Comparison of ENCODE assay signal across 18 cellular contexts in genomic region chr1:53771648-53772047, GRCh38. TPM values are rescaled to one million over a fixed set of nuclear protein-coding genes. Genes with fewer than 3 reads are reported as not detected.
DNase-seq lines count a peak whose midpoint lies in the region; ATAC-seq and TF ChIP-seq lines count a peak whose summit lies in the region.
"Had no signal": no experiment of that assay in that cellular context is flagged by ENCODE, and none has a peak within 500 bp of the region (broad histone marks: within the 10 kb centered on the region; RNA-seq: fewer than 3 reads in every experiment).

No MANE protein-coding gene starts in this region.

- H3K36me3 ChIP-seq in GM23248 (ENCODE audit: low read depth): no peaks in the 10 kb centered on the region

- H3K4me3 ChIP-seq in GM23248 (no peak overlapping the region), fibroblast of pulmonary artery (replicated peaks; ENCODE audit: low read depth, low read length) (no peak overlapping the region), dorsolateral prefrontal cortex (no peak overlapping the region)
- H3K4me3 ChIP-seq: lower lobe of right lung, MG63, stomach had no signal

- H3K27me3 Mint-ChIP-seq in stimulated activated naive B cell treated with anti-CD40 and anti-IgM and Interleukin-4, amounts not matched to agents 10 μg/mL and 1 μg/mL and 100 μg/mL, for 72 hours: no peaks in the 10 kb centered on the region
- H3K27me3 Mint-ChIP-seq: activated naive CD8-positive, alpha-beta T cell had no signal

- H3K27ac Mint-ChIP-seq in stimulated activated naive B cell treated with anti-CD40 and anti-IgM and Interleukin-4, amounts not matched to agents 10 μg/mL and 1 μg/mL and 100 μg/mL, for 72 hours: no peak overlapping the region
- H3K27ac Mint-ChIP-seq: activated naive CD8-positive, alpha-beta T cell; nephron progenitor cell had no signal

- peak overlapping the region; percentile 46 for H3K4me2 ChIP-seq in GM23248 (ENCODE audit: unreplicated experiment)

- H3K36me3 Mint-ChIP-seq in stimulated activated naive B cell treated with anti-CD40 and anti-IgM and Interleukin-4, amounts not matched to agents 10 μg/mL and 1 μg/mL and 100 μg/mL, for 72 hours: peaks cover 20 to 35% of the 10 kb centered on the region in 2 donors

- no peaks in the 10 kb centered on the region for H4K20me1 ChIP-seq in GM23248 (ENCODE audit: insufficient read depth)

- H3K79me2 ChIP-seq in GM23248 (ENCODE audit: insufficient read depth): no peaks in the 10 kb centered on the region

- no peaks in the 10 kb centered on the region for H3K9me3 Mint-ChIP-seq in stimulated activated naive B cell treated with anti-CD40 and anti-IgM and Interleukin-4, amounts not matched to agents 10 μg/mL and 1 μg/mL and 100 μg/mL, for 72 hours
- H3K9me3 Mint-ChIP-seq: nephron progenitor cell had no signal

- ATAC-seq in stimulated activated naive B cell treated with anti-CD40 and anti-IgM and Interleukin-4, amounts not matched to agents 10 μg/mL and 1 μg/mL and 100 μg/mL, for 72 hours (replicated peaks): no peak
- ATAC-seq in HG02840 (IDR thresholded peaks at IDR 0.05; ENCODE audit: low FRiP score, unreplicated experiment): no peak
- ATAC-seq: lower lobe of right lung had no signal

- 56 to 57% methylated on average over 2 of the region's 2 CpGs for WGBS in GM23248 (ENCODE audit: low coverage in 1 of 2, low lambda C conversion rate in 2 of 2, missing lambda C conversion rate in 2 of 2), 2 experiments

- no peak overlapping the region for H3K9ac ChIP-seq in GM23248

- H3K9me2 ChIP-seq in GM23248 (ENCODE audit: insufficient read depth): no peaks in the 10 kb centered on the region

- no peak overlapping the region for H2AFZ ChIP-seq in GM23248

- H3K4me1 Mint-ChIP-seq in stimulated activated naive B cell treated with anti-CD40 and anti-IgM and Interleukin-4, amounts not matched to agents 10 μg/mL and 1 μg/mL and 100 μg/mL, for 72 hours: no peaks in the 10 kb centered on the region
- H3K4me1 Mint-ChIP-seq: nephron progenitor cell had no signal

- peaks cover 10% of the 10 kb centered on the region; the same call in 1 of the 2 replicates for H3F3A ChIP-seq in GM23248 (ENCODE audit: insufficient read depth)

- H3K4me3 Mint-ChIP-seq in stimulated activated naive B cell treated with anti-CD40 and anti-IgM and Interleukin-4, amounts not matched to agents 10 μg/mL and 1 μg/mL and 100 μg/mL, for 72 hours: no peak overlapping the region
- H3K4me3 Mint-ChIP-seq: activated naive CD8-positive, alpha-beta T cell; nephron progenitor cell had no signal

- in situ Hi-C loops in GM23248 (cut with MboI): no loop called here

- intact Hi-C loops in dorsolateral prefrontal cortex (cut with DNase I): no loop called here

- peaks cover 31% of the 10 kb centered on the region for H3K4me1 ChIP-seq in GM23248 (ENCODE audit: insufficient read depth)
- H3K4me1 ChIP-seq: lower lobe of right lung, stomach had no signal

- peak overlapping the region; percentile 21; the same call in 1 of the 2 replicates for H3K27ac ChIP-seq in GM23248
- H3K27ac ChIP-seq in dorsolateral prefrontal cortex: no peak overlapping the region
- H3K27ac ChIP-seq: lower lobe of right lung, stomach had no signal

- H3K9me3 ChIP-seq in GM23248 (ENCODE audit: low read depth): no peaks in the 10 kb centered on the region
- H3K9me3 ChIP-seq: lower lobe of right lung, MG63, stomach had no signal

- no peak for TF ChIP-seq CTCF in fibroblast of pulmonary artery (IDR thresholded peaks at IDR 0.05; ENCODE audit: low read length, missing control alignments)
- TF ChIP-seq CTCF in dorsolateral prefrontal cortex (IDR thresholded peaks at IDR 0.05 in 54 of 56, conservative IDR thresholded peaks at IDR 0.05 in 2 of 56; ENCODE audit: low read depth in 1 of 56, partially characterized antibody in 56 of 56): no peak

- H3K27me3 ChIP-seq in GM23248 (replicated peaks; ENCODE audit: insufficient read depth): no peaks in the 10 kb centered on the region
- H3K27me3 ChIP-seq in dorsolateral prefrontal cortex: no peaks in the 10 kb centered on the region
- H3K27me3 ChIP-seq: MG63, stomach had no signal

- DNase-seq in A172 (ENCODE audit: low spot score) (peak; percentile 67), GM23248 (peak; percentile 87), amniotic epithelial cell (ENCODE audit: low read depth) (peak; percentile 97), fibroblast of pulmonary artery (ENCODE audit: low read depth) (peak; percentile 57), dorsolateral prefrontal cortex (no peak), SK-N-DZ (ENCODE audit: low spot score) (no peak)
- no peak for DNase-seq in stimulated activated naive B cell treated with anti-CD40 and anti-IgM and Interleukin-4, amounts not matched to agents 10 μg/mL and 1 μg/mL and 100 μg/mL, for 72 hours
- DNase-seq: activated T-cell treated with anti-CD3 and anti-CD28 coated beads, Interleukin-2, amount 50 U/mL, for 1 hour; central memory CD4-positive, alpha-beta T cell; H7; lower lobe of right lung; MG63; NCI-H187 treated with DMSO at 0.1 percent for 48 hours; NCI-H524; nephron progenitor cell; stomach had no signal

RNA-seq across cellular contexts. Expression of gene GLIS1, which starts 32.7 kb away (rescaled TPM):
- total RNA-seq in A172 (2014; rRNA removed; shearing (Covaris generic)): 0.14 TPM in 1 of 2 replicates, not detected in the other
- total RNA-seq in GM23248 (2014; rRNA removed; shearing (Covaris generic)): 0.22 and 1.0 TPM in 2 replicates
- 0.25 and 0.61 TPM in 2 replicates for polyA plus RNA-seq in GM23248 (2016; fragmentation: Nextera tagmentation; extraction: Ambion mirVana)
- total RNA-seq in dorsolateral prefrontal cortex: 10 to 100 TPM in 35 of 120 experiments, 1 to 10 TPM in 85; 2.8 to 18.5 (median 9.0) TPM
- polyA plus RNA-seq in SK-N-DZ (2014; cell fraction: cytosol; rRNA removed): not detected in 2 replicates
- 0.05 TPM in 1 of 2 replicates, not detected in the other for polyA plus RNA-seq in SK-N-DZ (2014; cell fraction: nucleus; rRNA removed)
- total RNA-seq: lower lobe of right lung had no signal

Comparison
In these comparisons a context has a peak if more than half of its experiments do, and no peak if none do; other contexts are left out.
1. DNase-seq: peak in A172 (single experiment), GM23248 (single experiment), amniotic epithelial cell (single experiment) and fibroblast of pulmonary artery (single experiment); none in stimulated activated naive B cell treated with anti-CD40 and anti-IgM and Interleukin-4, amounts not matched to agents 10 μg/mL and 1 μg/mL and 100 μg/mL, for 72 hours (single experiment), dorsolateral prefrontal cortex (0 of 10) and SK-N-DZ (single experiment).